33 cellular contexts compared by ENCODE assay signal in genomic region chrX:134725103-134725690, GRCh38.
"Had no signal": no experiment of that assay in that cellular context is flagged by ENCODE, and none has a peak within 500 bp of the region (broad histone marks: within the 10 kb centered on the region; RNA-seq: fewer than 3 reads in every experiment).

No MANE protein-coding gene starts in this region.

- H3K27ac ChIP-seq: ascending aorta, breast epithelium, cardiac muscle cell, coronary artery, dorsolateral prefrontal cortex, gastrocnemius medialis, heart left ventricle had no signal

- H3K36me3 ChIP-seq: ascending aorta, breast epithelium, cardiac muscle cell, gastrocnemius medialis, heart left ventricle had no signal

- H3K27me3 ChIP-seq: ascending aorta, cardiac muscle cell, gastrocnemius medialis had no signal

- H3K4me1 ChIP-seq: ascending aorta, breast epithelium, gastrocnemius medialis, heart left ventricle had no signal

- H3K4me3 Mint-ChIP-seq: activated CD4-positive, alpha-beta memory T cell treated with anti-CD3 and anti-CD28 coated beads for 36 hours; activated CD4-positive, alpha-beta T cell treated with anti-CD3 and anti-CD28 coated beads for 36 hours; activated CD4-positive, alpha-beta T cell treated with anti-CD3 and anti-CD28 coated beads, Interleukin-2, amount 10 ng/mL, durations not matched to agents 24 days and 14 days; activated CD8-positive, alpha-beta memory T cell treated with anti-CD3 and anti-CD28 coated beads, Interleukin-2, amount 10 ng/mL, durations not matched to agents 7 days and 5 days; activated CD8-positive, alpha-beta T cell treated with anti-CD3 and anti-CD28 coated beads, Interleukin-2, amount 10 ng/mL, durations not matched to agents 7 days and 5 days; activated naive CD4-positive, alpha-beta T cell treated with anti-CD3 and anti-CD28 coated beads, Interleukin-2, amount 10 ng/mL, durations not matched to agents 7 days and 5 days; activated naive CD8-positive, alpha-beta T cell treated with anti-CD3 and anti-CD28 coated beads, Interleukin-2, amount 10 ng/mL, durations not matched to agents 7 days and 5 days; activated T-cell treated with anti-CD3 and anti-CD28 coated beads, Interleukin-2, amount 50 U/mL, for 24 hours; activated T-cell treated with anti-CD3 and anti-CD28 coated beads, Interleukin-2, amount 50 U/mL, for 72 hours; brain; dendritic cell treated with granulocyte-macrophage colony-stimulating factor and Interleukin-4, amounts not matched to agents 40 ng/mL and 50 ng/mL, for 4 days; endodermal cell; T-helper 1 cell treated with Interleukin-12 subunit alpha and Interleukin-12 subunit beta and Interleukin-4 antibody, amounts not matched to agents 30 μg/mL and 1 μg/mL, for 36 hours had no signal

- H3K9me3 ChIP-seq: ascending aorta, breast epithelium, gastrocnemius medialis had no signal

- H3K4me3 ChIP-seq: ascending aorta, breast epithelium, cardiac muscle cell, coronary artery, dorsolateral prefrontal cortex, gastrocnemius medialis, heart left ventricle had no signal

- ATAC-seq: activated CD4-positive, alpha-beta T cell treated with anti-CD3 and anti-CD28 coated beads for 36 hours; activated CD8-positive, alpha-beta memory T cell treated with anti-CD3 and anti-CD28 coated beads, Interleukin-2, amount 10 ng/mL, durations not matched to agents 7 days and 5 days; activated CD8-positive, alpha-beta T cell treated with anti-CD3 and anti-CD28 coated beads, Interleukin-2, amount 10 ng/mL, durations not matched to agents 7 days and 5 days; activated naive CD4-positive, alpha-beta T cell treated with anti-CD3 and anti-CD28 coated beads, Interleukin-2, amount 50 U/mL, for 72 hours; activated T-cell treated with anti-CD3 and anti-CD28 coated beads, Interleukin-2, amount 50 U/mL, for 72 hours; esophagus mucosa; gastrocnemius medialis; heart left ventricle had no signal

- H3K27ac Mint-ChIP-seq: activated CD4-positive, alpha-beta memory T cell treated with anti-CD3 and anti-CD28 coated beads for 36 hours; activated CD4-positive, alpha-beta T cell treated with anti-CD3 and anti-CD28 coated beads for 36 hours; activated CD4-positive, alpha-beta T cell treated with anti-CD3 and anti-CD28 coated beads, Interleukin-2, amount 10 ng/mL, durations not matched to agents 24 days and 14 days; activated CD8-positive, alpha-beta memory T cell treated with anti-CD3 and anti-CD28 coated beads, Interleukin-2, amount 10 ng/mL, durations not matched to agents 7 days and 5 days; activated CD8-positive, alpha-beta T cell treated with anti-CD3 and anti-CD28 coated beads, Interleukin-2, amount 10 ng/mL, durations not matched to agents 7 days and 5 days; activated naive CD4-positive, alpha-beta T cell treated with anti-CD3 and anti-CD28 coated beads, Interleukin-2, amount 10 ng/mL, durations not matched to agents 7 days and 5 days; activated naive CD4-positive, alpha-beta T cell treated with anti-CD3 and anti-CD28 coated beads, Interleukin-2, amount 50 U/mL, for 72 hours; activated naive CD8-positive, alpha-beta T cell treated with anti-CD3 and anti-CD28 coated beads, Interleukin-2, amount 10 ng/mL, durations not matched to agents 7 days and 5 days; activated T-cell treated with anti-CD3 and anti-CD28 coated beads, Interleukin-2, amount 50 U/mL, for 24 hours; activated T-cell treated with anti-CD3 and anti-CD28 coated beads, Interleukin-2, amount 50 U/mL, for 72 hours; brain; dendritic cell treated with granulocyte-macrophage colony-stimulating factor and Interleukin-4, amounts not matched to agents 40 ng/mL and 50 ng/mL, for 4 days; endodermal cell; T-helper 1 cell treated with Interleukin-12 subunit alpha and Interleukin-12 subunit beta and Interleukin-4 antibody, amounts not matched to agents 30 μg/mL and 1 μg/mL, for 36 hours had no signal

- H3K9me3 Mint-ChIP-seq: activated CD4-positive, alpha-beta memory T cell treated with anti-CD3 and anti-CD28 coated beads for 36 hours; activated CD4-positive, alpha-beta T cell treated with anti-CD3 and anti-CD28 coated beads, Interleukin-2, amount 10 ng/mL, durations not matched to agents 24 days and 14 days; activated naive CD4-positive, alpha-beta T cell treated with anti-CD3 and anti-CD28 coated beads, Interleukin-2, amount 10 ng/mL, durations not matched to agents 7 days and 5 days; activated naive CD4-positive, alpha-beta T cell treated with anti-CD3 and anti-CD28 coated beads, Interleukin-2, amount 50 U/mL, for 72 hours; activated naive CD8-positive, alpha-beta T cell treated with anti-CD3 and anti-CD28 coated beads, Interleukin-2, amount 10 ng/mL, durations not matched to agents 7 days and 5 days; activated T-cell treated with anti-CD3 and anti-CD28 coated beads, Interleukin-2, amount 50 U/mL, for 24 hours; activated T-cell treated with anti-CD3 and anti-CD28 coated beads, Interleukin-2, amount 50 U/mL, for 72 hours; dendritic cell treated with granulocyte-macrophage colony-stimulating factor and Interleukin-4, amounts not matched to agents 40 ng/mL and 50 ng/mL, for 4 days; T-helper 1 cell treated with Interleukin-12 subunit alpha and Interleukin-12 subunit beta and Interleukin-4 antibody, amounts not matched to agents 30 μg/mL and 1 μg/mL, for 36 hours had no signal

- H3K36me3 Mint-ChIP-seq: activated CD4-positive, alpha-beta memory T cell treated with anti-CD3 and anti-CD28 coated beads for 36 hours; activated CD8-positive, alpha-beta memory T cell treated with anti-CD3 and anti-CD28 coated beads, Interleukin-2, amount 10 ng/mL, durations not matched to agents 7 days and 5 days; activated naive CD4-positive, alpha-beta T cell treated with anti-CD3 and anti-CD28 coated beads, Interleukin-2, amount 10 ng/mL, durations not matched to agents 7 days and 5 days; activated naive CD4-positive, alpha-beta T cell treated with anti-CD3 and anti-CD28 coated beads, Interleukin-2, amount 50 U/mL, for 72 hours; brain had no signal

- H3K4me1 Mint-ChIP-seq: activated CD4-positive, alpha-beta T cell treated with anti-CD3 and anti-CD28 coated beads for 36 hours; activated CD4-positive, alpha-beta T cell treated with anti-CD3 and anti-CD28 coated beads, Interleukin-2, amount 10 ng/mL, durations not matched to agents 24 days and 14 days; activated CD8-positive, alpha-beta memory T cell treated with anti-CD3 and anti-CD28 coated beads, Interleukin-2, amount 10 ng/mL, durations not matched to agents 7 days and 5 days; activated naive CD4-positive, alpha-beta T cell treated with anti-CD3 and anti-CD28 coated beads, Interleukin-2, amount 10 ng/mL, durations not matched to agents 7 days and 5 days; activated naive CD8-positive, alpha-beta T cell treated with anti-CD3 and anti-CD28 coated beads, Interleukin-2, amount 10 ng/mL, durations not matched to agents 7 days and 5 days; brain; endodermal cell had no signal

- DNase-seq: activated CD4-positive, alpha-beta memory T cell treated with anti-CD3 and anti-CD28 coated beads for 36 hours; activated CD4-positive, alpha-beta T cell treated with anti-CD3 and anti-CD28 coated beads for 36 hours; activated CD4-positive, alpha-beta T cell treated with anti-CD3 and anti-CD28 coated beads, Interleukin-2, amount 10 ng/mL, durations not matched to agents 24 days and 14 days; activated CD4-positive, CD25-positive, alpha-beta regulatory T cell; activated CD4-positive, CD25-positive, alpha-beta regulatory T cell treated with anti-CD3 and anti-CD28 coated beads, Interleukin-2, amount 50 U/mL, for 72 hours; activated CD8-positive, alpha-beta memory T cell treated with anti-CD3 and anti-CD28 coated beads, Interleukin-2, amount 10 ng/mL, durations not matched to agents 7 days and 5 days; activated CD8-positive, alpha-beta memory T cell treated with anti-CD3 and anti-CD28 coated beads, Interleukin-2, amount 50 U/mL, for 48 hours; activated CD8-positive, alpha-beta T cell treated with anti-CD3 and anti-CD28 coated beads, Interleukin-2, amount 10 ng/mL, durations not matched to agents 7 days and 5 days; activated gamma-delta T cell; activated naive CD4-positive, alpha-beta T cell; activated naive CD4-positive, alpha-beta T cell treated with anti-CD3 and anti-CD28 coated beads, Interleukin-2, amount 10 ng/mL, durations not matched to agents 7 days and 5 days; activated naive CD8-positive, alpha-beta T cell treated with anti-CD3 and anti-CD28 coated beads, Interleukin-2, amount 10 ng/mL, durations not matched to agents 7 days and 5 days; activated T-cell treated with anti-CD3 and anti-CD28 coated beads for 4 hours; activated T-cell treated with anti-CD3 and anti-CD28 coated beads, Interleukin-2, amount 50 U/mL, for 24 hours; activated T-cell treated with anti-CD3 and anti-CD28 coated beads, Interleukin-2, amount 50 U/mL, for 72 hours; central memory CD4-positive, alpha-beta T cell; dorsolateral prefrontal cortex; effector memory CD4-positive, alpha-beta T cell; endodermal cell; foreskin fibroblast; gastrocnemius medialis; glutamatergic neuron; heart left ventricle; T1000 had no signal

- H3K27me3 Mint-ChIP-seq: activated CD4-positive, alpha-beta memory T cell treated with anti-CD3 and anti-CD28 coated beads for 36 hours; activated CD4-positive, alpha-beta T cell treated with anti-CD3 and anti-CD28 coated beads for 36 hours; activated naive CD4-positive, alpha-beta T cell treated with anti-CD3 and anti-CD28 coated beads, Interleukin-2, amount 10 ng/mL, durations not matched to agents 7 days and 5 days; dendritic cell treated with granulocyte-macrophage colony-stimulating factor and Interleukin-4, amounts not matched to agents 40 ng/mL and 50 ng/mL, for 4 days had no signal
